Comparison of ENCODE assay signal across 2 cellular contexts in the genomic region with DNA sequence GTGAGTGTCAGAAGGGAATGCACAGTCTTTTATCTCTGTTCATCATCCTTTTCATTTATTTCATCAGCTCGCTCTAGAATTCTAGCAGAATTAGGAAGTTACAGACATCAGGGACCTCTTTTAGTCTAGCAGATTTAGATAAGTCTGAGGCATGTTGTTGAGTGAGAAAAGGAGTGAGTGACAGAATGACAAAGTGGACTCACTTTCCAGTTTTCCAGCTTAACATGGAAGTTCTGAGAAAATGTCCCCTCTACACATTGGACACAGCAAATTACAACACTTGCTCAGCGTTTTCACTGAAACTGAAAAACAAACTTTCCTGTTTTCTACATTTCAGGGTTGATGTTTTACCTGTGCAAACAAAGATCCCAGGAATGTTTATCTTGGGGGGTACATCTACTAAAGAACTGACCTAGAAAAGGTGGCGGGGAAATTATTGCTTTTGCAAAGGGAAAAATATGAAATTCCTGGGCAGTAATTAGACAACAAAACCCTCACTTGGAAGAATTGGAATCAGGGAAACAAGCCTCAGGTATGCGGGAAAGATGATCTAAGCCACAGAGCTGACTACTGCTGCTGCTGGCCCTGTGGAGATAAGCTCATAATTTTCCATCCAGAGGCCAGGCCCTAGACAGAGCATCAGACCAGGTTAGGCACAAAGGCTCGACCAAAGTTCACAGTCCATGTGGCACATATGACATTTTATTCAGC.
TF ChIP-seq lines count a peak whose summit lies in the region.

No MANE protein-coding gene starts in this region.

TF ChIP-seq in GM23338, 12 proteins besides CTCF, POLR2A, EP300 and RAD21 (continued from another document):
- no peak for TF ChIP-seq ZNF462 (CRISPR knock-in tag; IDR thresholded peaks at IDR 0.05)

TF ChIP-seq in HepG2, 621 proteins besides CTCF, POLR2A, EP300 and RAD21 (continued from another document and continues in another):
- TF ChIP-seq IKZF5 (CRISPR knock-in tag; IDR thresholded peaks at IDR 0.05) = peak; percentile 68; the same call in 1 of the 2 replicates
- TF ChIP-seq, protein P1, sequence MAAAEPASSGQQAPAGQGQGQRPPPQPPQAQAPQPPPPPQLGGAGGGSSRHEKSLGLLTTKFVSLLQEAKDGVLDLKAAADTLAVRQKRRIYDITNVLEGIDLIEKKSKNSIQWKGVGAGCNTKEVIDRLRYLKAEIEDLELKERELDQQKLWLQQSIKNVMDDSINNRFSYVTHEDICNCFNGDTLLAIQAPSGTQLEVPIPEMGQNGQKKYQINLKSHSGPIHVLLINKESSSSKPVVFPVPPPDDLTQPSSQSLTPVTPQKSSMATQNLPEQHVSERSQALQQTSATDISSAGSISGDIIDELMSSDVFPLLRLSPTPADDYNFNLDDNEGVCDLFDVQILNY (CRISPR knock-in tag; conservative IDR thresholded peaks at IDR 0.05) = no peak
- TF ChIP-seq ZNF792 (CRISPR knock-in tag; IDR thresholded peaks at IDR 0.05) = no peak
- no peak for TF ChIP-seq ZNF781 (CRISPR knock-in tag; IDR thresholded peaks at IDR 0.05; ENCODE audit: borderline replicate concordance, not compliant biosample characterization)
- TF ChIP-seq ZSCAN9 (CRISPR knock-in tag; IDR thresholded peaks at IDR 0.05; ENCODE audit: borderline replicate concordance) = 0 out of 2 replicates have a peak, but pooled peaks have one; percentile 26
- peak; percentile 76 for TF ChIP-seq CREM (IDR thresholded peaks at IDR 0.05)
- TF ChIP-seq CREM (CRISPR knock-in tag; IDR thresholded peaks at IDR 0.05) = no peak
- peak; percentile 81 for TF ChIP-seq HNF4A (CRISPR knock-in tag; IDR thresholded peaks at IDR 0.05)
- TF ChIP-seq IRF1 (CRISPR knock-in tag; IDR thresholded peaks at IDR 0.05; ENCODE audit: low read depth) = no peak
- TF ChIP-seq GATAD1 (CRISPR knock-in tag; IDR thresholded peaks at IDR 0.05) = no peak
- TF ChIP-seq HOXA9 (CRISPR knock-in tag; IDR thresholded peaks at IDR 0.05; ENCODE audit: borderline replicate concordance) = no peak
- no peak for TF ChIP-seq ZNF280D (CRISPR knock-in tag; IDR thresholded peaks at IDR 0.05)
- peak; percentile 61 for TF ChIP-seq HNF4G (IDR thresholded peaks at IDR 0.05; ENCODE audit: borderline replicate concordance, low read depth, low read length)
- TF ChIP-seq HNF4G (CRISPR knock-in tag; IDR thresholded peaks at IDR 0.05; ENCODE audit: borderline replicate concordance, low read depth) = no peak
- TF ChIP-seq ATAD3A (CRISPR knock-in tag; IDR thresholded peaks at IDR 0.05) = no peak
- TF ChIP-seq ZUFSP (CRISPR knock-in tag; IDR thresholded peaks at IDR 0.05; ENCODE audit: borderline replicate concordance) = no peak
- TF ChIP-seq SMYD3 (CRISPR knock-in tag; IDR thresholded peaks at IDR 0.05) = peak; percentile 52; the same call in 1 of the 2 replicates
- TF ChIP-seq HNRNPUL1 (IDR thresholded peaks at IDR 0.05; ENCODE audit: low read depth, low read length) = no peak
- peak in 1 of 2 experiments; percentile 56; a peak in 3 of 4 replicates for TF ChIP-seq MAFK (conservative IDR thresholded peaks at IDR 0.05 in 1 of 2, IDR thresholded peaks at IDR 0.05 in 1 of 2; ENCODE audit: low read length in 2 of 2)
- TF ChIP-seq POLR2AphosphoS2 (IDR thresholded peaks at IDR 0.05; ENCODE audit: low read depth, low read length) = no peak
- TF ChIP-seq GABPB1 (CRISPR knock-in tag; IDR thresholded peaks at IDR 0.05) = no peak
- TF ChIP-seq MAFF (IDR thresholded peaks at IDR 0.05; ENCODE audit: low read depth, low read length) = peak; percentile 55; the same call in 1 of the 2 replicates
- TF ChIP-seq AHDC1 (CRISPR knock-in tag; IDR thresholded peaks at IDR 0.05; ENCODE audit: borderline replicate concordance) = peak; percentile 90
- peak; percentile 70 for TF ChIP-seq HDAC1 (CRISPR knock-in tag; IDR thresholded peaks at IDR 0.05)
- TF ChIP-seq ZFX (CRISPR knock-in tag; IDR thresholded peaks at IDR 0.05; ENCODE audit: low read depth) = peak; percentile 53; the same call in 1 of the 2 replicates
- TF ChIP-seq, protein P2, sequence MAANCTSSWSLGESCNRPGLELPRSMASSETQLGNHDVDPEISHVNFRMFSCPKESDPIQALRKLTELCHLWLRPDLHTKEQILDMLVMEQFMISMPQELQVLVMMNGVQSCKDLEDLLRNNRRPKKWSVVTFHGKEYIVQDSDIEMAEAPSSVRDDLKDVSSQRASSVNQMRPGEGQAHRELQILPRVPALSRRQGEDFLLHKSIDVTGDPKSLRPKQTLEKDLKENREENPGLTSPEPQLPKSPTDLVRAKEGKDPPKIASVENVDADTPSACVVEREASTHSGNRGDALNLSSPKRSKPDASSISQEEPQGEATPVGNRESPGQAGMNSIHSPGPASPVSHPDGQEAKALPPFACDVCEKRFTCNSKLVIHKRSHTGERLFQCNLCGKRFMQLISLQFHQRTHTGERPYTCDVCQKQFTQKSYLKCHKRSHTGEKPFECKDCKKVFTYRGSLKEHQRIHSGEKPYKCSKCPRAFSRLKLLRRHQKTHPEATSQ (CRISPR knock-in tag; IDR thresholded peaks at IDR 0.05; ENCODE audit: borderline replicate concordance) = peak; percentile 54; the same call in 1 of the 2 replicates
- no peak for TF ChIP-seq ZBTB14 (CRISPR knock-in tag; IDR thresholded peaks at IDR 0.05)
- peak; percentile 61 for TF ChIP-seq ZFY (CRISPR knock-in tag; IDR thresholded peaks at IDR 0.05)
- TF ChIP-seq, protein P3, sequence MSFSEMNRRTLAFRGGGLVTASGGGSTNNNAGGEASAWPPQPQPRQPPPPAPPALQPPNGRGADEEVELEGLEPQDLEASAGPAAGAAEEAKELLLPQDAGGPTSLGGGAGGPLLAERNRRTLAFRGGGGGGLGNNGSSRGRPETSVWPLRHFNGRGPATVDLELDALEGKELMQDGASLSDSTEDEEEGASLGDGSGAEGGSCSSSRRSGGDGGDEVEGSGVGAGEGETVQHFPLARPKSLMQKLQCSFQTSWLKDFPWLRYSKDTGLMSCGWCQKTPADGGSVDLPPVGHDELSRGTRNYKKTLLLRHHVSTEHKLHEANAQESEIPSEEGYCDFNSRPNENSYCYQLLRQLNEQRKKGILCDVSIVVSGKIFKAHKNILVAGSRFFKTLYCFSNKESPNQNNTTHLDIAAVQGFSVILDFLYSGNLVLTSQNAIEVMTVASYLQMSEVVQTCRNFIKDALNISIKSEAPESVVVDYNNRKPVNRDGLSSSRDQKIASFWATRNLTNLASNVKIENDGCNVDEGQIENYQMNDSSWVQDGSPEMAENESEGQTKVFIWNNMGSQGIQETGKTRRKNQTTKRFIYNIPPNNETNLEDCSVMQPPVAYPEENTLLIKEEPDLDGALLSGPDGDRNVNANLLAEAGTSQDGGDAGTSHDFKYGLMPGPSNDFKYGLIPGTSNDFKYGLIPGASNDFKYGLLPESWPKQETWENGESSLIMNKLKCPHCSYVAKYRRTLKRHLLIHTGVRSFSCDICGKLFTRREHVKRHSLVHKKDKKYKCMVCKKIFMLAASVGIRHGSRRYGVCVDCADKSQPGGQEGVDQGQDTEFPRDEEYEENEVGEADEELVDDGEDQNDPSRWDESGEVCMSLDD (CRISPR knock-in tag; IDR thresholded peaks at IDR 0.05; ENCODE audit: borderline replicate concordance) = peak; percentile 58; the same call in 1 of the 2 replicates
- no peak for TF ChIP-seq ZNF430 (CRISPR knock-in tag; IDR thresholded peaks at IDR 0.05)
- TF ChIP-seq NR2F2 (IDR thresholded peaks at IDR 0.05; ENCODE audit: borderline replicate concordance, low read depth) = peak; percentile 62; the same call in 1 of the 2 replicates
- TF ChIP-seq YEATS2 (CRISPR knock-in tag; IDR thresholded peaks at IDR 0.05; ENCODE audit: borderline replicate concordance) = 0 out of 2 replicates have a peak, but pooled peaks have one; percentile 25
- TF ChIP-seq MED1 (CRISPR knock-in tag; IDR thresholded peaks at IDR 0.05) = peak; percentile 93
- TF ChIP-seq ZNF614 (CRISPR knock-in tag; IDR thresholded peaks at IDR 0.05; ENCODE audit: borderline replicate concordance) = peak; percentile 55; the same call in 1 of the 2 replicates
